13 cellular contexts compared by ENCODE assay signal in the genomic region with DNA sequence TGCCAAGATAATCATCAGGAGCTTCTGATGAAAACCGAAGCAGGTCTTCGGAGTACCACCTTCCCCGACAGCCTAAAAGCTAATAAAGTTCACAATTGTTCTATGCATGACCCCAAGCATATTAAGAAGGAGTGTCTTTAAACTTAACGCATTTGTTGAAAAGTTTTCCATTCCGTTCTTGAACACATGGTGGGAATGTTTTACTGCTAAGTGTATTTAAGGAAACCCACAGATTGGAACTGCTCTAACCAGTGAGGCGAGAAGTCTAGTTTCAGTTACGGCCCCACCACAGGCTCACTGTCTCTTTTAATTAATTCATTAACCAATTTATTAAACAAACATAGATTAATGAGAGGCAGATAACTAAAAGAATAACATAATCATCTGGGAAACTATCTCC.
DNase-seq lines count a peak whose midpoint lies in the region; ATAC-seq and TF ChIP-seq lines count a peak whose summit lies in the region.
"Had no signal": no experiment of that assay in that cellular context is flagged by ENCODE, and none has a peak within 500 bp of the region (broad histone marks: within the 10 kb centered on the region; RNA-seq: fewer than 3 reads in every experiment).

No MANE protein-coding gene starts in this region.

- no peak overlapping the region for H2AFZ ChIP-seq in Karpas-422 (ENCODE audit: low read length)

- ATAC-seq in GM18498 (IDR thresholded peaks at IDR 0.05; ENCODE audit: unreplicated experiment) = no peak

- TF ChIP-seq CTCF in chondrocyte (IDR thresholded peaks at IDR 0.05) (no peak), nephron progenitor cell (IDR thresholded peaks at IDR 0.05) (no peak), thyroid gland (IDR thresholded peaks at IDR 0.05) (no peak)

- peaks cover 0 to 48% (median 0%) of the 10 kb centered on the region in 11 experiments; a peak in 3 of 22 replicates for H4K20me1 ChIP-seq in BLaER1 treated with 17β-estradiol and CSF1 and Interleukin-3, amounts not matched to agents 10 nM and 100 nM
- no peaks in the 10 kb centered on the region for H4K20me1 ChIP-seq in Karpas-422 (ENCODE audit: insufficient read depth, low read depth, low read length)

- peaks cover 6% of the 10 kb centered on the region for H3K9me3 Mint-ChIP-seq in chondrocyte (ENCODE audit: low read depth)
- peaks cover 10% of the 10 kb centered on the region for H3K9me3 Mint-ChIP-seq in nephron progenitor cell

- DNase-seq in Karpas-422 (no peak), chondrocyte (ENCODE audit: low spot score) (no peak), nephron progenitor cell (no peak), thyroid gland (no peak), GDM1 (lab: John Stamatoyannopoulos, UW) (no peak)
- no peak for DNase-seq in effector CD4-positive, alpha-beta T cell
- DNase-seq: activated naive CD8-positive, alpha-beta T cell treated with anti-CD3 and anti-CD28 coated beads, Interleukin-2, amount 10 ng/mL, durations not matched to agents 7 days and 5 days; Caco-2; left cardiac atrium; NCI-H1105 treated with DMSO at 0.1 percent for 48 hours; NCI-H526 had no signal

- 32 to 45% methylated on average over 7 of the region's 7 CpGs for WGBS in thyroid gland, 2 donors

- no peak for TF ChIP-seq POLR2A in thyroid gland (IDR thresholded peaks at IDR 0.05)

- peak overlapping the region in 8 of 10 experiments; percentile 2 to 46 (median 22); a peak in 11 of 20 replicates for H3K4me3 ChIP-seq in BLaER1 treated with 17β-estradiol and CSF1 and Interleukin-3, amounts not matched to agents 10 nM and 100 nM
- H3K4me3 ChIP-seq in Karpas-422 (ENCODE audit: low read length) = no peak overlapping the region
- no peak overlapping the region for H3K4me3 ChIP-seq in thyroid gland (replicated peaks in 1 of 3)

- H3K36me3 Mint-ChIP-seq in chondrocyte (ENCODE audit: low read depth) = peaks cover 2% of the 10 kb centered on the region
- H3K36me3 Mint-ChIP-seq in nephron progenitor cell (ENCODE audit: low read depth) = peaks cover 9% of the 10 kb centered on the region

- H3K27ac Mint-ChIP-seq in chondrocyte (ENCODE audit: unreplicated experiment) (peak overlapping the region; percentile 88), nephron progenitor cell (peak overlapping the region; percentile 37)

- peaks cover 14 to 27% (median 19%) of the 10 kb centered on the region in 11 experiments; a peak in 20 of 22 replicates for H3K9me3 ChIP-seq in BLaER1 treated with 17β-estradiol and CSF1 and Interleukin-3, amounts not matched to agents 10 nM and 100 nM (replicated peaks in 1 of 11)
- no peaks in the 10 kb centered on the region for H3K9me3 ChIP-seq in Karpas-422 (ENCODE audit: low read length)
- no peaks in the 10 kb centered on the region for H3K9me3 ChIP-seq in thyroid gland
- H3K9me3 ChIP-seq: Caco-2 had no signal

- H3K4me1 Mint-ChIP-seq in chondrocyte (ENCODE audit: low read depth) (peaks cover 48% of the 10 kb centered on the region), nephron progenitor cell (peaks cover 21% of the 10 kb centered on the region)

- peaks cover 24 to 65% (median 39%) of the 10 kb centered on the region in 10 experiments for H3K4me1 ChIP-seq in BLaER1 treated with 17β-estradiol and CSF1 and Interleukin-3, amounts not matched to agents 10 nM and 100 nM
- H3K4me1 ChIP-seq in Karpas-422 (ENCODE audit: low read length) (peaks cover 71% of the 10 kb centered on the region), thyroid gland (peaks cover 0 to 9% of the 10 kb centered on the region in 2 donors)
- H3K4me1 ChIP-seq: Caco-2 had no signal

- H3K27ac ChIP-seq in BLaER1 treated with 17β-estradiol and CSF1 and Interleukin-3, amounts not matched to agents 10 nM and 100 nM = peak overlapping the region in 10 of 11 experiments; percentile 9 to 71 (median 54); a peak in 19 of 22 replicates
- peak overlapping the region; percentile 69 for H3K27ac ChIP-seq in Karpas-422 (ENCODE audit: low read length)
- H3K27ac ChIP-seq in thyroid gland = no peak overlapping the region

- intact Hi-C loops in thyroid gland (cut with DNase I) = no loop called here

- H3K9ac ChIP-seq in BLaER1 treated with 17β-estradiol and CSF1 and Interleukin-3, amounts not matched to agents 10 nM and 100 nM = peak overlapping the region; percentile 4 to 59 (median 41); a peak in 17 of 22 replicates
- no peak overlapping the region for H3K9ac ChIP-seq in Karpas-422 (ENCODE audit: low read length)

- peaks cover 0 to 19% (median 0%) of the 10 kb centered on the region in 11 experiments; a peak in 1 of 22 replicates for H3K36me3 ChIP-seq in BLaER1 treated with 17β-estradiol and CSF1 and Interleukin-3, amounts not matched to agents 10 nM and 100 nM
- peaks cover 5% of the 10 kb centered on the region; the same call in 1 of the 2 replicates for H3K36me3 ChIP-seq in Karpas-422 (ENCODE audit: insufficient read depth, low read length)
- H3K36me3 ChIP-seq in thyroid gland = no peaks in the 10 kb centered on the region

- peaks cover 77% of the 10 kb centered on the region for H3K79me2 ChIP-seq in Karpas-422 (ENCODE audit: low read length)

- no peaks in the 10 kb centered on the region for H3K27me3 ChIP-seq in BLaER1 treated with 17β-estradiol and CSF1 and Interleukin-3, amounts not matched to agents 10 nM and 100 nM
- H3K27me3 ChIP-seq in Karpas-422 (ENCODE audit: low read length) (no peaks in the 10 kb centered on the region), thyroid gland (no peaks in the 10 kb centered on the region)

- peak overlapping the region; percentile 52 to 91 (median 82) for H3K4me2 ChIP-seq in BLaER1 treated with 17β-estradiol and CSF1 and Interleukin-3, amounts not matched to agents 10 nM and 100 nM
- H3K4me2 ChIP-seq in Karpas-422 (ENCODE audit: low read depth, low read length, poor library complexity, severe bottlenecking) = no peak overlapping the region

- H3K4me3 Mint-ChIP-seq in chondrocyte (ENCODE audit: unreplicated experiment) (no peak overlapping the region), nephron progenitor cell (no peak overlapping the region)

- H3K9me2 ChIP-seq in Karpas-422 (replicated peaks; ENCODE audit: insufficient read depth, low read length) = no peaks in the 10 kb centered on the region

- no peaks in the 10 kb centered on the region for H3K27me3 Mint-ChIP-seq in chondrocyte (ENCODE audit: low read depth)
- peaks cover 11% of the 10 kb centered on the region for H3K27me3 Mint-ChIP-seq in nephron progenitor cell (ENCODE audit: low read depth, poor library complexity)
- H3K27me3 Mint-ChIP-seq: activated naive CD8-positive, alpha-beta T cell treated with anti-CD3 and anti-CD28 coated beads, Interleukin-2, amount 10 ng/mL, durations not matched to agents 7 days and 5 days had no signal

Comparison
In these comparisons a context has a peak if more than half of its experiments do, and no peak if none do; other contexts are left out.
1. H3K27ac ChIP-seq: peak in BLaER1 treated with 17β-estradiol and CSF1 and Interleukin-3, amounts not matched to agents 10 nM and 100 nM (10 of 11) and Karpas-422 (single experiment); none in thyroid gland (0 of 3).
2. H3K4me3 ChIP-seq: peak in BLaER1 treated with 17β-estradiol and CSF1 and Interleukin-3, amounts not matched to agents 10 nM and 100 nM (8 of 10); none in Karpas-422 (single experiment) and thyroid gland (0 of 3).